ENCODE assay signal across 8 cellular contexts in the genomic region with DNA sequence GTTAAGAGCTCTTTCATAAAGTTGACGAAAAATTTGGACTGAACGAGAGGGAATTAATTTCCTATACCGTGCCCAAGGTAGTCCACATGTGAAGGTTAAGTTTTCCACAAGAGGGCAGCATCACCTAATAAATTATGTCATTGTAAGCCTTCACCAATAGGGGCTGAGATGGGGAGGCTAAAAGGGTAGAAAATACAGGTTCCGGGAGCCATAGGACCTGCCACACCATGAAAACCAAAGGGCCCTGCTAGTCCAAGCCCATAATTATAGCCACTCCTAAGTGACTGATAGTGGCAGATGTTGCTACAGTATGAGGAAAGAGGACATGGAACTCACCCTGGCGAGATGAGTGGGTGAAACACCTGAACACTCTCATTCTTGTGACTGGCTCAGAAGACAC.
DNase-seq lines count a peak whose midpoint lies in the region; ATAC-seq and TF ChIP-seq lines count a peak whose summit lies in the region.

No MANE protein-coding gene starts in this region.

- TF ChIP-seq EP300 in suprapubic skin (IDR thresholded peaks at IDR 0.05): no peak

- no peaks in the 10 kb centered on the region for H3K4me1 Mint-ChIP-seq in immature natural killer cell

- no peak overlapping the region for H3K4me3 Mint-ChIP-seq in immature natural killer cell

- H3K27ac Mint-ChIP-seq in immature natural killer cell: no peak overlapping the region

- no peak overlapping the region for H3K4me3 ChIP-seq in suprapubic skin

- no peaks in the 10 kb centered on the region for H3K9me3 Mint-ChIP-seq in immature natural killer cell

- H3K9me3 ChIP-seq in suprapubic skin: no peaks in the 10 kb centered on the region

- TF ChIP-seq POLR2A in suprapubic skin (IDR thresholded peaks at IDR 0.05): no peak

- DNase-seq in COR-L47 (lab: John Stamatoyannopoulos, UW) (peak; percentile 5), NCI-H2171 (lab: John Stamatoyannopoulos, UW) (peak; percentile 0), amniotic stem cell (lab: John Stamatoyannopoulos, UW) (peak; percentile 17), immature natural killer cell (peak; percentile 14 to 39 (median 32)), suprapubic skin (ENCODE audit: low spot score in 2 of 2) (no peak), OCI-M2 (lab: John Stamatoyannopoulos, UW; ENCODE audit: unreplicated experiment) (no peak)

- no peaks in the 10 kb centered on the region for H3K36me3 ChIP-seq in suprapubic skin

- peak; percentile 88 for ATAC-seq in GM18508 (IDR thresholded peaks at IDR 0.05; ENCODE audit: insufficient read depth, unreplicated experiment)
- ATAC-seq in HG02885 (IDR thresholded peaks at IDR 0.05; ENCODE audit: poor library complexity, unreplicated experiment): peak; percentile 92

- peaks cover 0 to 9% (median 4%) of the 10 kb centered on the region in 3 donors for H3K27me3 Mint-ChIP-seq in immature natural killer cell (ENCODE audit: low read depth in 3 of 3)

- no peaks in the 10 kb centered on the region for H3K36me3 Mint-ChIP-seq in immature natural killer cell

- no peak overlapping the region for H3K27ac ChIP-seq in suprapubic skin

- H3K4me1 ChIP-seq in suprapubic skin: no peaks in the 10 kb centered on the region

- no peaks in the 10 kb centered on the region for H3K27me3 ChIP-seq in suprapubic skin

- WGBS in suprapubic skin: 25% methylated on average over 5 of the region's 5 CpGs

- peak; percentile 34 to 63 for TF ChIP-seq CTCF in suprapubic skin (IDR thresholded peaks at IDR 0.05)

Comparison
In these comparisons a context has a peak if more than half of its experiments do, and no peak if none do; other contexts are left out.
1. DNase-seq: peak in COR-L47 (single experiment), NCI-H2171 (single experiment), amniotic stem cell (single experiment) and immature natural killer cell (3 of 3); none in suprapubic skin (0 of 2) and OCI-M2 (single experiment).